ENCODE assay signal across 19 cellular contexts in genomic region chr7:98175260-98175604, GRCh38. TPM values are rescaled to one million over a fixed set of nuclear protein-coding genes. Genes with fewer than 3 reads are reported as not detected.
"Had no signal": no experiment of that assay in that cellular context is flagged by ENCODE, and none has a peak within 500 bp of the region (broad histone marks: within the 10 kb centered on the region; RNA-seq: fewer than 3 reads in every experiment).

No MANE protein-coding gene starts in this region.

- ATAC-seq: stimulated activated memory B cell treated with anti-CD40 and anti-IgM and Interleukin-4, amounts not matched to agents 10 μg/mL and 1 μg/mL and 100 μg/mL, for 72 hours had no signal

- H3K27me3 ChIP-seq: esophagus squamous epithelium, neural progenitor cell, right lobe of liver had no signal

- H3K27ac ChIP-seq: esophagus squamous epithelium, neural progenitor cell had no signal

- H3K4me3 ChIP-seq: esophagus squamous epithelium, neural progenitor cell, prostate gland, right lobe of liver had no signal

- H3K9me3 ChIP-seq: esophagus squamous epithelium, prostate gland, right lobe of liver, SK-N-SH had no signal

- H3K9ac ChIP-seq: neural progenitor cell, SK-N-SH had no signal

- H3K9me3 Mint-ChIP-seq: activated T-helper 1 cell treated with anti-CD3 and anti-CD28 coated beads, Interleukin-12 subunit alpha, Interleukin-12 subunit beta, Interleukin-2, Interleukin-4 antibody, amounts not matched to agents 30 ng/mL and 10 ng/mL and 1 ng/mL, durations not matched to agents 14 hours and 24 hours and 36 hours; dendritic cell treated with granulocyte-macrophage colony-stimulating factor and Interleukin-4, amounts not matched to agents 40 ng/mL and 50 ng/mL, for 4 days; neural progenitor cell; stimulated activated memory B cell treated with anti-CD40 and anti-IgM and Interleukin-4, amounts not matched to agents 10 μg/mL and 1 μg/mL and 100 μg/mL, for 72 hours had no signal

- H3K9me2 ChIP-seq: SK-N-SH had no signal

- H3K27ac Mint-ChIP-seq: activated naive CD8-positive, alpha-beta T cell; activated T-helper 1 cell treated with anti-CD3 and anti-CD28 coated beads, Interleukin-12 subunit alpha, Interleukin-12 subunit beta, Interleukin-2, Interleukin-4 antibody, amounts not matched to agents 30 ng/mL and 10 ng/mL and 1 ng/mL, durations not matched to agents 14 hours and 24 hours and 36 hours; dendritic cell treated with granulocyte-macrophage colony-stimulating factor and Interleukin-4, amounts not matched to agents 40 ng/mL and 50 ng/mL, for 4 days; neural progenitor cell; stimulated activated memory B cell treated with anti-CD40 and anti-IgM and Interleukin-4, amounts not matched to agents 10 μg/mL and 1 μg/mL and 100 μg/mL, for 72 hours had no signal

- DNase-seq: activated CD4-positive, CD25-positive, alpha-beta regulatory T cell treated with anti-CD3 and anti-CD28 coated beads, Interleukin-2, amount 50 U/mL, for 72 hours; activated CD8-positive, alpha-beta memory T cell treated with anti-CD3 and anti-CD28 coated beads for 24 hours; activated gamma-delta T cell treated with Interleukin-2 at 50 U/mL for 16 hours; effector CD8-positive, alpha-beta T cell; esophagus squamous epithelium; islet precursor cell; mammary epithelial cell; right lobe of liver; SK-N-SH; stimulated activated CD4-positive, alpha-beta T cell treated with anti-CD3 and anti-CD28 coated beads, Interleukin-4, amount 100 ng/mL, for 4 hours had no signal

- H2AFZ ChIP-seq: neural progenitor cell had no signal

- H3K4me1 ChIP-seq: neural progenitor cell had no signal

- H3K4me2 ChIP-seq: neural progenitor cell, SK-N-SH had no signal

- H3K4me1 Mint-ChIP-seq: stimulated activated memory B cell treated with anti-CD40 and anti-IgM and Interleukin-4, amounts not matched to agents 10 μg/mL and 1 μg/mL and 100 μg/mL, for 72 hours had no signal

- H3K36me3 ChIP-seq: prostate gland had no signal

- H3K27me3 Mint-ChIP-seq: activated naive CD8-positive, alpha-beta T cell; dendritic cell treated with granulocyte-macrophage colony-stimulating factor and Interleukin-4, amounts not matched to agents 40 ng/mL and 50 ng/mL, for 4 days; stimulated activated memory B cell treated with anti-CD40 and anti-IgM and Interleukin-4, amounts not matched to agents 10 μg/mL and 1 μg/mL and 100 μg/mL, for 72 hours had no signal

- H3K4me3 Mint-ChIP-seq: activated naive CD8-positive, alpha-beta T cell; activated T-helper 1 cell treated with anti-CD3 and anti-CD28 coated beads, Interleukin-12 subunit alpha, Interleukin-12 subunit beta, Interleukin-2, Interleukin-4 antibody, amounts not matched to agents 30 ng/mL and 10 ng/mL and 1 ng/mL, durations not matched to agents 14 hours and 24 hours and 36 hours; dendritic cell treated with granulocyte-macrophage colony-stimulating factor and Interleukin-4, amounts not matched to agents 40 ng/mL and 50 ng/mL, for 4 days; neural progenitor cell; stimulated activated memory B cell treated with anti-CD40 and anti-IgM and Interleukin-4, amounts not matched to agents 10 μg/mL and 1 μg/mL and 100 μg/mL, for 72 hours had no signal

RNA-seq across cellular contexts. Expression of gene BHLHA15, which starts 36.0 kb away (rescaled TPM):
- total RNA-seq: myocyte, osteocyte, urinary bladder had no signal
- polyA plus RNA-seq: urinary bladder had no signal
